Comparison of ENCODE assay signal across 29 cellular contexts in the genomic region with DNA sequence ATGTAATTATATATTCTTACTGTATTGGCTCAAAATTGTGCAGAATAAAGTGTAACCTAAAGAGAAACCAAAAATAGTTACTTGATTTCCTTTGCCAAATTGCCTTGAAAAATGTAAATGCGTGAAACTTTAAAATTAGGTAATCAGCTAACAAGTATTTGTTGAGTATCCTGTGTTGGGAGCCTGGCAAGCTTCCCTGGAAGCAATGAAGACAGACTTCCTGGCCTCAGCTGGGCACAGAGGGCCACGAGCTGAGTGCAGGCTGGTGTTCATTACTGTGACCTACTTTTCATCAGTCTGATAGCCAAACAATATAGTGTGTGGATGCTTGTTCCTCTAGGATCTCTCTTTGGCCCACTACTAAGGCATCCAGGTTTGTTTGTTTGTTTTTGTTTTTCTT.
DNase-seq lines count a peak whose midpoint lies in the region.
"Had no signal": no experiment of that assay in that cellular context is flagged by ENCODE, and none has a peak within 500 bp of the region (broad histone marks: within the 10 kb centered on the region; RNA-seq: fewer than 3 reads in every experiment).

No MANE protein-coding gene starts in this region.

- no peaks in the 10 kb centered on the region for H3K79me1 ChIP-seq in neuronal stem cell (ENCODE audit: low read depth, low read length)

- H2AK5ac ChIP-seq in neuronal stem cell (ENCODE audit: low read depth, low read length), result no peak overlapping the region

- H3K27ac ChIP-seq in skeletal muscle tissue (ENCODE audit: low read depth, low read length), result peak overlapping the region; percentile 34
- no peak overlapping the region for H3K27ac ChIP-seq in neuronal stem cell (replicated peaks; ENCODE audit: low read length)
- H3K27ac ChIP-seq: A549; BLaER1 treated with 17β-estradiol and CSF1 and Interleukin-3, amounts not matched to agents 10 nM and 100 nM; gastroesophageal sphincter; HL-60; SJCRH30 had no signal

- H3K9me3 ChIP-seq in MG63 (no peaks in the 10 kb centered on the region), skeletal muscle tissue (ENCODE audit: control insufficient read depth in 3 of 3, low read length in 3 of 3) (no peaks in the 10 kb centered on the region), neuronal stem cell (replicated peaks in 1 of 2; ENCODE audit: control insufficient read depth in 2 of 2, insufficient read depth in 1 of 2, low read depth in 1 of 2, low read length in 2 of 2) (no peaks in the 10 kb centered on the region)
- H3K9me3 ChIP-seq: A549; BLaER1 treated with 17β-estradiol and CSF1 and Interleukin-3, amounts not matched to agents 10 nM and 100 nM; gastroesophageal sphincter; SJCRH30 had no signal

- no peak overlapping the region for H4K91ac ChIP-seq in neuronal stem cell (ENCODE audit: low read depth, low read length, poor library complexity)

- H3K4me3 ChIP-seq in MG63, result no peak overlapping the region
- H3K4me3 ChIP-seq in skeletal muscle tissue (ENCODE audit: low read length in 3 of 3), result no peak overlapping the region
- no peak overlapping the region for H3K4me3 ChIP-seq in neuronal stem cell (ENCODE audit: low read length in 2 of 2)
- H3K4me3 ChIP-seq: A549; BLaER1 treated with 17β-estradiol and CSF1 and Interleukin-3, amounts not matched to agents 10 nM and 100 nM; gastroesophageal sphincter; GM12878; SJCRH30; smooth muscle cell had no signal

- H3K4ac ChIP-seq in neuronal stem cell (ENCODE audit: low read length), result no peak overlapping the region

- H3K27me3 ChIP-seq in MG63 (no peaks in the 10 kb centered on the region), skeletal muscle tissue (ENCODE audit: control insufficient read depth in 3 of 3, insufficient read depth in 3 of 3, low read length in 3 of 3) (no peaks in the 10 kb centered on the region), neuronal stem cell (ENCODE audit: control insufficient read depth in 3 of 3, insufficient read depth in 3 of 3, low read depth in 1 of 3, low read length in 3 of 3) (peaks cover 0 to 5% (median 0%) of the 10 kb centered on the region in 3 experiments)
- H3K27me3 ChIP-seq: BLaER1 treated with 17β-estradiol and CSF1 and Interleukin-3, amounts not matched to agents 10 nM and 100 nM; SJCRH30 had no signal

- H2BK5ac ChIP-seq in neuronal stem cell (ENCODE audit: low read length), result no peak overlapping the region

- no CpG with 5 or more reads among the region's 2 CpGs for WGBS in neuronal stem cell (ENCODE audit: extremely low coverage in 2 of 2, insufficient read length in 2 of 2, insufficient replicate concordance in 1 of 2), 2 donors

- H3K23ac ChIP-seq in neuronal stem cell (ENCODE audit: low read depth, low read length, poor library complexity), result no peak overlapping the region

- no peak overlapping the region for H3K18ac ChIP-seq in neuronal stem cell (ENCODE audit: low read length)

- H2BK12ac ChIP-seq in neuronal stem cell (ENCODE audit: low read length), result no peak overlapping the region

- H4K8ac ChIP-seq in neuronal stem cell (ENCODE audit: low read depth, low read length), result no peak overlapping the region

- H2BK120ac ChIP-seq in neuronal stem cell (ENCODE audit: low read depth, low read length), result no peak overlapping the region

- peaks cover 28 to 55% (median 35%) of the 10 kb centered on the region in 3 donors for H3K4me1 ChIP-seq in skeletal muscle tissue (ENCODE audit: control insufficient read depth in 3 of 3, insufficient read depth in 3 of 3, low read length in 3 of 3)
- no peaks in the 10 kb centered on the region for H3K4me1 ChIP-seq in neuronal stem cell (ENCODE audit: control insufficient read depth in 2 of 2, insufficient read depth in 1 of 2, low read depth in 1 of 2, low read length in 2 of 2)
- H3K4me1 ChIP-seq: A549, SJCRH30 had no signal

- no peak overlapping the region for H2AFZ ChIP-seq in neuronal stem cell (ENCODE audit: low read length)

- no peak overlapping the region for H2BK15ac ChIP-seq in neuronal stem cell (ENCODE audit: low read length)

- H3K14ac ChIP-seq in neuronal stem cell (ENCODE audit: low read length), result no peak overlapping the region

- H3K9ac ChIP-seq in skeletal muscle tissue (ENCODE audit: low read depth in 1 of 3, low read length in 3 of 3) (no peak overlapping the region), neuronal stem cell (ENCODE audit: low read depth, low read length, poor library complexity) (no peak overlapping the region)
- H3K9ac ChIP-seq: BLaER1 treated with 17β-estradiol and CSF1 and Interleukin-3, amounts not matched to agents 10 nM and 100 nM had no signal

- H3K36me3 ChIP-seq in MG63, result no peaks in the 10 kb centered on the region
- no peaks in the 10 kb centered on the region for H3K36me3 ChIP-seq in skeletal muscle tissue (ENCODE audit: control insufficient read depth in 3 of 3, insufficient read depth in 3 of 3, low read length in 3 of 3)
- no peaks in the 10 kb centered on the region for H3K36me3 ChIP-seq in neuronal stem cell (replicated peaks in 1 of 2; ENCODE audit: control insufficient read depth in 2 of 2, insufficient read depth in 2 of 2, low read length in 2 of 2)
- H3K36me3 ChIP-seq: BLaER1 treated with 17β-estradiol and CSF1 and Interleukin-3, amounts not matched to agents 10 nM and 100 nM; gastroesophageal sphincter; SJCRH30 had no signal

- no peak overlapping the region for H3K4me2 ChIP-seq in neuronal stem cell (ENCODE audit: insufficient read depth, low read length, poor library complexity, severe bottlenecking)
- H3K4me2 ChIP-seq: A549, smooth muscle cell had no signal

- DNase-seq in NCI-H446 (lab: John Stamatoyannopoulos, UW) (peak; percentile 14 to 31), NCI-H446 treated with DMSO at 0.1 percent for 48 hours (lab: John Stamatoyannopoulos, UW) (no peak), MG63 (peak; percentile 43), fibroblast of peridontal ligament (ENCODE audit: extremely low read depth) (peak; percentile 59), AG08396 (ENCODE audit: low spot score) (no peak), HPDE6-E6E7 (ENCODE audit: extremely low spot score) (no peak), neuronal stem cell (ENCODE audit: low spot score) (no peak)
- DNase-seq: activated CD4-positive, alpha-beta memory T cell treated with anti-CD3 and anti-CD28 coated beads for 36 hours; activated CD8-positive, alpha-beta memory T cell treated with anti-CD3 and anti-CD28 coated beads, Interleukin-2, amount 50 U/mL, for 48 hours; activated naive CD8-positive, alpha-beta T cell treated with anti-CD3 and anti-CD28 coated beads, Interleukin-2, amount 10 ng/mL, durations not matched to agents 7 days and 5 days; COR-L47; DMS79 treated with DMSO at 0.1 percent for 48 hours; effector CD4-positive, alpha-beta T cell; H7; mammary epithelial cell; NCI-H1048; NCI-H187 treated with DMSO at 0.1 percent for 48 hours; NCI-H510A; NK-92 treated with Interleukin-12 subunit alpha and Interleukin-12 subunit beta, amount 100 ng/mL, for 24 hours; nucleus accumbens; SJCRH30; T-helper 1 cell had no signal

Comparison
In these comparisons a context has a peak if more than half of its experiments do, and no peak if none do; other contexts are left out.
1. DNase-seq: peak in NCI-H446 (2 of 2), MG63 (single experiment) and fibroblast of peridontal ligament (single experiment); none in NCI-H446 treated with DMSO at 0.1 percent for 48 hours (single experiment), AG08396 (single experiment), HPDE6-E6E7 (single experiment) and neuronal stem cell (single experiment).